ENCODE assay signal across 22 cellular contexts in genomic region chr9:87891754-87892153, GRCh38. TPM values are rescaled to one million over a fixed set of nuclear protein-coding genes. Genes with fewer than 3 reads are reported as not detected.
"Had no signal": no experiment of that assay in that cellular context is flagged by ENCODE, and none has a peak within 500 bp of the region (broad histone marks: within the 10 kb centered on the region; RNA-seq: fewer than 3 reads in every experiment).

No MANE protein-coding gene starts in this region.

- H3K4me1 ChIP-seq: suprapubic skin, upper lobe of left lung had no signal

- H3K27me3 ChIP-seq: brain microvascular endothelial cell, upper lobe of left lung had no signal

- H3K9me3 ChIP-seq: suprapubic skin, upper lobe of left lung had no signal

- H3K4me3 ChIP-seq: smooth muscle cell, suprapubic skin, upper lobe of left lung had no signal

- H3K36me3 ChIP-seq: brain microvascular endothelial cell, suprapubic skin, upper lobe of left lung had no signal

- H3K27ac ChIP-seq: brain microvascular endothelial cell, epithelial cell of prostate, suprapubic skin, upper lobe of left lung had no signal

- DNase-seq: activated B cell treated with CpG ODN at 0.5 μM for 24 hours; activated CD4-positive, alpha-beta T cell treated with anti-CD3 and anti-CD28 coated beads, Interleukin-2, amount 10 ng/mL, durations not matched to agents 7 days and 5 days; activated CD8-positive, alpha-beta memory T cell treated with anti-CD3 and anti-CD28 coated beads for 24 hours; activated naive CD8-positive, alpha-beta T cell treated with anti-CD3 and anti-CD28 coated beads for 36 hours; anterior cingulate cortex; brain microvascular endothelial cell; cerebellar nuclear complex; dermis blood vessel endothelial cell; effector memory CD8-positive, alpha-beta T cell; glutamatergic neuron; posterior cingulate gyrus; right cardiac atrium; stimulated activated CD4-positive, alpha-beta T cell treated with anti-CD3 and anti-CD28 coated beads, Interleukin-4, amount 100 ng/mL, for 4 hours; stimulated activated naive CD8-positive, alpha-beta T cell treated with anti-CD3 and anti-CD28 coated beads, Interleukin-15, Interleukin-2, amounts not matched to agents 100 U/mL and 50 U/mL, for 24 hours; upper lobe of left lung had no signal

- H3K4me2 ChIP-seq: smooth muscle cell had no signal

- ATAC-seq: effector memory CD8-positive, alpha-beta T cell; natural killer cell treated with Interleukin-12 subunit alpha and Interleukin-12 subunit beta and Interleukin-15 and Interleukin-18, amount 100 ng/mL, for 72 hours; right cardiac atrium; stimulated activated naive CD8-positive, alpha-beta T cell treated with anti-CD3 and anti-CD28 coated beads, Interleukin-15, Interleukin-2, amounts not matched to agents 100 U/mL and 50 U/mL, for 24 hours had no signal

RNA-seq across cellular contexts. Expression of gene SPATA31E1, which starts 9.1 kb away (rescaled TPM):
- total RNA-seq: activated B cell treated with CpG ODN at 0.5 μM for 24 hours; activated CD4-positive, alpha-beta T cell treated with anti-CD3 and anti-CD28 coated beads, Interleukin-2, amount 10 ng/mL, durations not matched to agents 7 days and 5 days; activated naive CD8-positive, alpha-beta T cell treated with anti-CD3 and anti-CD28 coated beads for 36 hours; dermis blood vessel endothelial cell; liver; mesenteric fat pad; natural killer cell treated with Interleukin-12 subunit alpha and Interleukin-12 subunit beta and Interleukin-15 and Interleukin-18, amount 100 ng/mL, for 72 hours; right cardiac atrium; smooth muscle cell; suprapubic skin; T-helper 2 cell treated with Interferon-gamma antibody and Interleukin-4, amounts not matched to agents 100 ng/mL and 5 ng/mL, for 36 hours; upper lobe of left lung had no signal
- polyA plus RNA-seq: liver, right cardiac atrium, smooth muscle cell had no signal

RNA-seq across cellular contexts. Expression of gene SPATA31C1, which starts 26.0 kb away (rescaled TPM):
- total RNA-seq: activated B cell treated with CpG ODN at 0.5 μM for 24 hours; activated CD4-positive, alpha-beta T cell treated with anti-CD3 and anti-CD28 coated beads, Interleukin-2, amount 10 ng/mL, durations not matched to agents 7 days and 5 days; activated naive CD8-positive, alpha-beta T cell treated with anti-CD3 and anti-CD28 coated beads for 36 hours; dermis blood vessel endothelial cell; mesenteric fat pad; natural killer cell treated with Interleukin-12 subunit alpha and Interleukin-12 subunit beta and Interleukin-15 and Interleukin-18, amount 100 ng/mL, for 72 hours; right cardiac atrium; smooth muscle cell; suprapubic skin; T-helper 2 cell treated with Interferon-gamma antibody and Interleukin-4, amounts not matched to agents 100 ng/mL and 5 ng/mL, for 36 hours; upper lobe of left lung had no signal
- polyA plus RNA-seq: liver, right cardiac atrium, smooth muscle cell had no signal
